17 cellular contexts compared by ENCODE assay signal in genomic region chr12:76614364-76614763, GRCh38. TPM values are rescaled to one million over a fixed set of nuclear protein-coding genes. Genes with fewer than 3 reads are reported as not detected.
DNase-seq lines count a peak whose midpoint lies in the region; ATAC-seq, FAIRE-seq and TF ChIP-seq lines count a peak whose summit lies in the region.
"Had no signal": no experiment of that assay in that cellular context is flagged by ENCODE, and none has a peak within 500 bp of the region (broad histone marks: within the 10 kb centered on the region; RNA-seq: fewer than 3 reads in every experiment).

No MANE protein-coding gene starts in this region.

- H3K4me3 ChIP-seq in cardiac muscle cell (no peak overlapping the region), right atrium auricular region (no peak overlapping the region), heart right ventricle (no peak overlapping the region)
- H3K4me3 ChIP-seq: BLaER1 treated with 17β-estradiol and CSF1 and Interleukin-3, amounts not matched to agents 10 nM and 100 nM; GM12878; GM23248; HAP-1 had no signal

- intact Hi-C loops in heart right ventricle (cut with DNase I): no loop called here

- H3K27me3 ChIP-seq in cardiac muscle cell (no peaks in the 10 kb centered on the region), right atrium auricular region (no peaks in the 10 kb centered on the region), heart right ventricle (no peaks in the 10 kb centered on the region)
- H3K27me3 ChIP-seq: BLaER1 treated with 17β-estradiol and CSF1 and Interleukin-3, amounts not matched to agents 10 nM and 100 nM had no signal

- no peaks in the 10 kb centered on the region for H3K36me3 ChIP-seq in cardiac muscle cell
- no peaks in the 10 kb centered on the region for H3K36me3 ChIP-seq in right atrium auricular region
- H3K36me3 ChIP-seq in heart right ventricle: no peaks in the 10 kb centered on the region
- H3K36me3 ChIP-seq: BLaER1 treated with 17β-estradiol and CSF1 and Interleukin-3, amounts not matched to agents 10 nM and 100 nM; HAP-1 had no signal

- H3K27ac ChIP-seq in cardiac muscle cell (no peak overlapping the region), right atrium auricular region (no peak overlapping the region), heart right ventricle (no peak overlapping the region)
- H3K27ac ChIP-seq: BLaER1 treated with 17β-estradiol and CSF1 and Interleukin-3, amounts not matched to agents 10 nM and 100 nM; GM23248 had no signal

- no peak for FAIRE-seq in frontal cortex (lab: Jason Lieb, UNC)
- FAIRE-seq: GM12878, GM19239, HepG2 had no signal

- H3K4me1 ChIP-seq in cardiac muscle cell (ENCODE audit: low read depth) (no peaks in the 10 kb centered on the region), right atrium auricular region (no peaks in the 10 kb centered on the region), heart right ventricle (no peaks in the 10 kb centered on the region)
- H3K4me1 ChIP-seq: HAP-1 had no signal

- peak in 5 of 8 donors; percentile 30 to 86 (median 71) for ATAC-seq in heart right ventricle
- ATAC-seq: CD8-positive, alpha-beta T cell; GM12878; HepG2 had no signal

- WGBS in heart right ventricle, 2 donors: 35 to 58% methylated on average over 2 of the region's 2 CpGs

- DNase-seq in cardiac muscle cell (ENCODE audit: low read depth in 1 of 2, low spot score in 1 of 2): peak; percentile 11 to 46
- no peak for DNase-seq in right atrium auricular region (ENCODE audit: low spot score)
- no peak for DNase-seq in heart right ventricle
- DNase-seq in mucosa of gallbladder (ENCODE audit: low spot score): peak; percentile 20
- no peak for DNase-seq in NCI-H345 (lab: John Stamatoyannopoulos, UW)
- no peak for DNase-seq in activated gamma-delta T cell treated with Interleukin-2 at 50 U/mL for 16 hours
- DNase-seq in frontal cortex (ENCODE audit: low spot score in 2 of 2): no peak
- DNase-seq: Calu3; CD8-positive, alpha-beta T cell; DND-41; EL; GM23248 had no signal

- H3K9me3 ChIP-seq in cardiac muscle cell (ENCODE audit: low read depth) (no peaks in the 10 kb centered on the region), right atrium auricular region (no peaks in the 10 kb centered on the region), heart right ventricle (no peaks in the 10 kb centered on the region)
- H3K9me3 ChIP-seq: HAP-1 had no signal

- no peak for TF ChIP-seq CTCF in cardiac muscle cell (IDR thresholded peaks at IDR 0.05; ENCODE audit: low read depth, low read length)
- no peak for TF ChIP-seq CTCF in right atrium auricular region (IDR thresholded peaks at IDR 0.05)
- TF ChIP-seq CTCF in heart right ventricle (IDR thresholded peaks at IDR 0.05): no peak

RNA-seq across cellular contexts. Expression of gene OSBPL8, which starts 54.8 kb away (rescaled TPM):
- 38.5 and 143 TPM in 2 replicates for total RNA-seq in cardiac muscle cell
- 25.6 and 41.0 TPM in 2 replicates for polyA plus RNA-seq in cardiac muscle cell
- 10 to 100 TPM; 19.7 to 23.7 TPM for total RNA-seq in right atrium auricular region
- 10 to 100 TPM; 25.5 to 50.0 (median 37.0) TPM for total RNA-seq in heart right ventricle
- 1 to 10 TPM; 5.6 to 7.3 TPM for polyA plus RNA-seq in heart right ventricle
- 62.2 TPM for total RNA-seq in mucosa of gallbladder
- 150 TPM for total RNA-seq in frontal cortex

Comparison
In these comparisons a context has a peak if more than half of its experiments do, and no peak if none do; other contexts are left out.
1. DNase-seq: peak in cardiac muscle cell (2 of 2) and mucosa of gallbladder (single experiment); none in right atrium auricular region (single experiment), heart right ventricle (0 of 2), NCI-H345 (single experiment), activated gamma-delta T cell treated with Interleukin-2 at 50 U/mL for 16 hours (single experiment) and frontal cortex (0 of 2).